Comparison of ENCODE assay signal across 12 cellular contexts in the genomic region with DNA sequence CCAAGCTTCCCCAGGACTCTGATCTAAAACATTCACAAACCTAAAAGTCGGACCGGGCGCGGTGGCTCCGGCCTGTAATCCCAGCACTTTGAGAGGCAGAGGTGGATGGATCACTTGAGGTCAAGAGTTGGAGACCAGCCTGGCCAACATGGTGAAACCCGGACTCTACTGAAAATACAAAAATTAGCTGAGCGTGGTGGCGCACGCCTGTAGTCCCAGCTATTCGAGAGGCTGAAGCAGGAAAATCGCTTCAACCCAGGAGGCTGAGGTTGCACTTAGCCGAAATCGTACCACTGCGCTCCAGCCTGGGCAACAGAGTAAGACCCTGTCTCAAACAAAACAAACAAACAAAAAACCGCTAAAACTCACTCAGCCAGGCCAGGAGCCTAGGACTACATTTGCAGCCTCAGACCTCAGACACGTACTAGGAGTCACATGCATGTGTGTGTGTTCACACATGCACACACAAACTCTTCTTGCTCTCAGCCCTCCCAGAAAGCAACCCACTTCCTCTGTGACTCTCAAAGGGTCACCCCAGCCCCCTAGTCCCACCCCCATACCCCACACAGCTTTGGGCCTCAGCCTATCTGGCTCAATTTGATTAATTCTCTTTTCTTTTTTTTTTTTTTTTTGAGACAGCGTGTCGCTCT. TPM values are rescaled to one million over a fixed set of nuclear protein-coding genes. Genes with fewer than 3 reads are reported as not detected.
DNase-seq lines count a peak whose midpoint lies in the region; ATAC-seq and TF ChIP-seq lines count a peak whose summit lies in the region.
"Had no signal": no experiment of that assay in that cellular context is flagged by ENCODE, and none has a peak within 500 bp of the region (broad histone marks: within the 10 kb centered on the region; RNA-seq: fewer than 3 reads in every experiment).

No MANE protein-coding gene starts in this region.

- no peak for DNase-seq in activated CD4-positive, alpha-beta T cell treated with anti-CD3 and anti-CD28 coated beads, Interleukin-2, amount 10 ng/mL, durations not matched to agents 24 days and 14 days
- DNase-seq in activated CD4-positive, alpha-beta T cell treated with anti-CD3 and anti-CD28 coated beads, Interleukin-2, amount 50 U/mL, for 4 hours = no peak
- no peak for DNase-seq in fibroblast of villous mesenchyme (ENCODE audit: low read depth)
- DNase-seq in DMS53 (lab: John Stamatoyannopoulos, UW) = no peak
- no peak for DNase-seq in globus pallidus (ENCODE audit: low spot score)
- DNase-seq in CD1c-positive myeloid dendritic cell (ENCODE audit: extremely low spot score) = no peak
- DNase-seq: NCI-H524 treated with DMSO at 0.1 percent for 48 hours; stimulated activated CD4-positive, alpha-beta T cell treated with anti-CD3 and anti-CD28 coated beads, Interleukin-2, amount 100 ng/mL, for 24 hours had no signal

- peaks cover 45% of the 10 kb centered on the region for H3K27me3 Mint-ChIP-seq in activated CD4-positive, alpha-beta T cell treated with anti-CD3 and anti-CD28 coated beads, Interleukin-2, amount 10 ng/mL, durations not matched to agents 24 days and 14 days

- peak overlapping the region; percentile 52 for H3K4me3 ChIP-seq in fibroblast of villous mesenchyme (ENCODE audit: low read depth, low read length)
- peak overlapping the region in 4 of 7 experiments; percentile 53 to 65 (median 55) for H3K4me3 ChIP-seq in skin epidermis

- H3K4me3 Mint-ChIP-seq in activated CD4-positive, alpha-beta T cell treated with anti-CD3 and anti-CD28 coated beads, Interleukin-2, amount 10 ng/mL, durations not matched to agents 24 days and 14 days = peak overlapping the region; percentile 24
- H3K4me3 Mint-ChIP-seq: T-helper 1 cell treated with Interleukin-12 subunit alpha and Interleukin-12 subunit beta and Interleukin-4 antibody, amounts not matched to agents 30 μg/mL and 1 μg/mL, for 36 hours had no signal

- TF ChIP-seq CTCF in fibroblast of villous mesenchyme (IDR thresholded peaks at IDR 0.05; ENCODE audit: insufficient read depth, low read depth, low read length) = no peak

- no peaks in the 10 kb centered on the region for H3K9me3 Mint-ChIP-seq in activated CD4-positive, alpha-beta T cell treated with anti-CD3 and anti-CD28 coated beads, Interleukin-2, amount 10 ng/mL, durations not matched to agents 24 days and 14 days
- H3K9me3 Mint-ChIP-seq: T-helper 1 cell treated with Interleukin-12 subunit alpha and Interleukin-12 subunit beta and Interleukin-4 antibody, amounts not matched to agents 30 μg/mL and 1 μg/mL, for 36 hours had no signal

- H3K27ac ChIP-seq in skin epidermis = peak overlapping the region in 5 of 21 experiments; percentile 24 to 96 (median 93)
- H3K27ac ChIP-seq: KMS-11 had no signal

- no peaks in the 10 kb centered on the region for H3K36me3 Mint-ChIP-seq in activated CD4-positive, alpha-beta T cell treated with anti-CD3 and anti-CD28 coated beads, Interleukin-2, amount 10 ng/mL, durations not matched to agents 24 days and 14 days (ENCODE audit: low read depth)

- intact Hi-C loops in activated CD4-positive, alpha-beta T cell treated with anti-CD3 and anti-CD28 coated beads, Interleukin-2, amount 10 ng/mL, durations not matched to agents 24 days and 14 days (cut with micrococcal nuclease) = no loop called here

- no peak for ATAC-seq in SK-N-SH treated with all-trans-retinoic acid at 6 μM for 48 hours

- H3K27ac Mint-ChIP-seq in activated CD4-positive, alpha-beta T cell treated with anti-CD3 and anti-CD28 coated beads, Interleukin-2, amount 10 ng/mL, durations not matched to agents 24 days and 14 days = no peak overlapping the region
- H3K27ac Mint-ChIP-seq: T-helper 1 cell treated with Interleukin-12 subunit alpha and Interleukin-12 subunit beta and Interleukin-4 antibody, amounts not matched to agents 30 μg/mL and 1 μg/mL, for 36 hours had no signal

- peaks cover 4% of the 10 kb centered on the region for H3K4me1 Mint-ChIP-seq in activated CD4-positive, alpha-beta T cell treated with anti-CD3 and anti-CD28 coated beads, Interleukin-2, amount 10 ng/mL, durations not matched to agents 24 days and 14 days

TF ChIP-seq in SK-N-SH treated with all-trans-retinoic acid at 6 μM for 48 hours, 23 proteins besides CTCF, POLR2A, EP300 and RAD21:
- TF ChIP-seq ZNF70 (CRISPR knock-in tag; IDR thresholded peaks at IDR 0.05) (peak; percentile 63; the same call in 1 of the 2 replicates), ZFP3 (CRISPR knock-in tag; IDR thresholded peaks at IDR 0.05) (no peak)

RNA-seq across cellular contexts. Expression of gene NOTCH3, which starts 0.7 kb away (rescaled TPM):
- total RNA-seq in activated CD4-positive, alpha-beta T cell treated with anti-CD3 and anti-CD28 coated beads, Interleukin-2, amount 10 ng/mL, durations not matched to agents 24 days and 14 days = not detected in 2 replicates
- total RNA-seq in fibroblast of villous mesenchyme = 27.6 and 39.3 TPM in 2 replicates

RNA-seq across cellular contexts. Expression of gene EPHX3, which starts 30.7 kb away (rescaled TPM):
- 0.09 and 0.16 TPM in 2 replicates for total RNA-seq in activated CD4-positive, alpha-beta T cell treated with anti-CD3 and anti-CD28 coated beads, Interleukin-2, amount 10 ng/mL, durations not matched to agents 24 days and 14 days
- under 0.01 TPM in 2 replicates for total RNA-seq in fibroblast of villous mesenchyme

Comparison
In these comparisons a context has a peak if more than half of its experiments do, and no peak if none do; other contexts are left out.
1. RNA of gene NOTCH3, which starts 0.7 kb away (total RNA-seq): 27.6 to 39.3 TPM in fibroblast of villous mesenchyme; not detected in activated CD4-positive, alpha-beta T cell treated with anti-CD3 and anti-CD28 coated beads, Interleukin-2, amount 10 ng/mL, durations not matched to agents 24 days and 14 days; every median in the first group is over 10 times any median in the second.